ENCODE assay signal across 13 cellular contexts in the genomic region with DNA sequence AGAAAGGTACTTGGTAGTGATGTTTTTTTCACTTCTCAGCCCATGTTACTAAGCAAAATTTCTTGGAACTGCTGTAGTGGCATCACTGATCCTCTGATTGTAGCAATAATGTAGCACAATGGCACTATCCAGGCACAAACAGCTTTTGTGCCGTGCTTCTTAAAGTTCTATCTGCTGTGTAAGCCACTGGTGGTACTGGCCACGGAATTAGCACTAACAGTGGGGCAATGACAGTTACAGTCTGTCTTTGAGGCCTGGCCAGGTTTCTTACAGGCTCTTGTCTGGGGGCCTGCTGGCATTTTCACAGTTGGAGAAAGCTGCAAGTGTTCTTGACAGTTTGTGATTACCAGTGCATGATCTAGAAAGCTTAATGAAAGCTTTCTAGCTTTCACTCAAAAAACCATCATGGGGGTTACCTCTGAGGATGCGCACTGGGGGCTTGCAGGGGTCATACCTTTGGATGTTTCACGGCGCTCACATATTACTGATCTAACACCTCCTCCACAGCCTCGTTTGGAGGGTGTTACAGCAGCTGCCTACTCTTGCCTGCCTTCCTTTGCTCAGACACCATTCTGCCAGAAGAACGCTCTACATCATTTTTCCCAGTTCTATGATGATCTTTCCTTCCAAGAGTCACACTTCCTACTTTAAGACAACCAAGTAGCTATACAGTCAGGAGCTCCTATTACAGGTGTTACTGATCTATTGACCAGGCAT. TPM values are rescaled to one million over a fixed set of nuclear protein-coding genes. Genes with fewer than 3 reads are reported as not detected.
DNase-seq lines count a peak whose midpoint lies in the region; ATAC-seq, FAIRE-seq and TF ChIP-seq lines count a peak whose summit lies in the region.
"Had no signal": no experiment of that assay in that cellular context is flagged by ENCODE, and none has a peak within 500 bp of the region (broad histone marks: within the 10 kb centered on the region; RNA-seq: fewer than 3 reads in every experiment).

No MANE protein-coding gene starts in this region.

- H3K79me1 ChIP-seq in IMR-90 (ENCODE audit: low read depth in 1 of 2, low read length in 2 of 2): no peaks in the 10 kb centered on the region

- peak overlapping the region; percentile 37; the same call in 1 of the 2 replicates for H3K4ac ChIP-seq in IMR-90 (ENCODE audit: low read depth, low read length)

- H3K9me3 Mint-ChIP-seq in activated naive CD4-positive, alpha-beta T cell treated with anti-CD3 and anti-CD28 coated beads, Interleukin-2, amount 50 U/mL, for 72 hours: no peaks in the 10 kb centered on the region
- no peaks in the 10 kb centered on the region for H3K9me3 Mint-ChIP-seq in natural killer cell

- TF ChIP-seq EP300 in sigmoid colon (IDR thresholded peaks at IDR 0.05): no peak

- no peak for TF ChIP-seq RAD21 in IMR-90 (IDR thresholded peaks at IDR 0.05; ENCODE audit: low read length)

- H3K9ac ChIP-seq in IMR-90 (ENCODE audit: low read depth, low read length): no peak overlapping the region

- H3K14ac ChIP-seq in IMR-90 (replicated peaks; ENCODE audit: low read depth, low read length): no peak overlapping the region

- H3K27me3 Mint-ChIP-seq in natural killer cell (ENCODE audit: low read depth in 2 of 2): no peaks in the 10 kb centered on the region

- H3K4me3 Mint-ChIP-seq in natural killer cell: peak overlapping the region; percentile 90

- no peak overlapping the region for H3K56ac ChIP-seq in IMR-90 (ENCODE audit: extremely low read depth, insufficient read depth, low read length)

- dilution Hi-C loops in IMR-90 (cut with HindIII; ENCODE audit: low sequenced_read_pairs, unreplicated experiment): no loop called here

- in situ Hi-C loops in IMR-90 (cut with MboI; ENCODE audit: low sequenced_read_pairs): loop anchor here (5.0 kb wide), 1 partner anchor 205 kb away; no protein-coding TSS in a partner anchor

- FAIRE-seq in HTR-8/SVneo (lab: Jason Lieb, UNC): no peak
- FAIRE-seq: H1 had no signal

- WGBS in IMR-90 (ENCODE audit: extremely low coverage in 2 of 2, insufficient read length in 1 of 2), 2 experiments: 100% methylated on average over 1 of the region's 7 CpGs; no CpG with 5 or more reads in 1 of the 2 experiments
- 75 to 91% methylated on average over 7 of the region's 7 CpGs for WGBS in sigmoid colon, 2 donors

- no peaks in the 10 kb centered on the region for H4K20me1 ChIP-seq in IMR-90 (ENCODE audit: insufficient read depth, low read length)

- TF ChIP-seq POLR2A in IMR-90 (IDR thresholded peaks at IDR 0.05; ENCODE audit: low read depth, low read length): no peak
- no peak for TF ChIP-seq POLR2A in sigmoid colon (IDR thresholded peaks at IDR 0.05)

- H2BK15ac ChIP-seq in IMR-90 (ENCODE audit: low read depth, low read length): no peak overlapping the region; the same call in 2 of the 3 replicates

- peaks cover 31 to 52% of the 10 kb centered on the region in 2 donors for H3K36me3 Mint-ChIP-seq in activated naive CD4-positive, alpha-beta T cell treated with anti-CD3 and anti-CD28 coated beads, Interleukin-2, amount 50 U/mL, for 72 hours
- peaks cover 43% of the 10 kb centered on the region for H3K36me3 Mint-ChIP-seq in natural killer cell

- H2BK120ac ChIP-seq in IMR-90 (ENCODE audit: low read depth, low read length): peak overlapping the region; percentile 12; the same call in 1 of the 2 replicates

- peak; percentile 10 for DNase-seq in CD1c-positive myeloid dendritic cell (ENCODE audit: extremely low spot score)
- DNase-seq in IMR-90: no peak
- DNase-seq in activated naive CD4-positive, alpha-beta T cell treated with anti-CD3 and anti-CD28 coated beads, Interleukin-2, amount 50 U/mL, for 72 hours (ENCODE audit: low spot score in 2 of 2): no peak
- peak; percentile 25 for DNase-seq in natural killer cell
- no peak for DNase-seq in sigmoid colon
- DNase-seq in HTR-8/SVneo (ENCODE audit: insufficient read length, low spot score): no peak
- DNase-seq: body of pancreas, ovary had no signal

- no peak overlapping the region for H2AK9ac ChIP-seq in IMR-90 (replicated peaks; ENCODE audit: low read depth, low read length, poor library complexity)

- no peak overlapping the region for H3K18ac ChIP-seq in IMR-90 (ENCODE audit: low read depth, low read length)

- H4K8ac ChIP-seq in IMR-90 (ENCODE audit: low read depth in 2 of 2, low read length in 2 of 2): no peak overlapping the region; a peak in 1 of 4 replicates

- peak overlapping the region; percentile 20 for H2AK5ac ChIP-seq in IMR-90 (ENCODE audit: low read depth, low read length)

- no TSS peak for BruUV-seq in IMR-90 (replicated peaks; lab: Mats Ljungman, UMichigan)

- ATAC-seq in IMR-90 (ENCODE audit: low read depth) (no peak), natural killer cell (peak; percentile 46 to 54 (median 53)), HG02623 (IDR thresholded peaks at IDR 0.05; ENCODE audit: unreplicated experiment) (no peak), GM21381 (IDR thresholded peaks at IDR 0.05; ENCODE audit: unreplicated experiment) (no peak)
- ATAC-seq in activated naive CD4-positive, alpha-beta T cell treated with anti-CD3 and anti-CD28 coated beads, Interleukin-2, amount 50 U/mL, for 72 hours: peak; percentile 11 to 63
- ATAC-seq: body of pancreas had no signal

- H3K4me2 ChIP-seq in IMR-90 (ENCODE audit: low read depth, low read length): no peak overlapping the region

- CTCF ChIA-PET in IMR-90 (lab: Yijun Ruan, JAX): interaction anchor here (1.1 to 1.6 kb wide), 4 partner anchors 11 to 214 kb away, joined by 3 to 8 read pairs (median 6); no protein-coding TSS in a partner anchor

- H3K9me1 ChIP-seq in IMR-90 (ENCODE audit: insufficient read depth, low read length): peaks cover 4% of the 10 kb centered on the region; the same call in 1 of the 2 replicates

- no peak overlapping the region for H4K5ac ChIP-seq in IMR-90 (ENCODE audit: low read depth, low read length)

- H3K9me3 ChIP-seq in IMR-90 (ENCODE audit: control insufficient read depth, insufficient read depth, low read length): no peaks in the 10 kb centered on the region
- no peaks in the 10 kb centered on the region for H3K9me3 ChIP-seq in sigmoid colon
- H3K9me3 ChIP-seq: body of pancreas, ovary had no signal

- H3K4me3 ChIP-seq in IMR-90 (ENCODE audit: insufficient read depth, low read depth, low read length) (no peak overlapping the region), sigmoid colon (no peak overlapping the region)
- H3K4me3 ChIP-seq: body of pancreas, ovary, SK-N-MC had no signal

- no peak overlapping the region; the same call in 1 of the 2 replicates for H2BK20ac ChIP-seq in IMR-90 (ENCODE audit: low read depth, low read length)

- H3K36me3 ChIP-seq in IMR-90 (ENCODE audit: control insufficient read depth, insufficient read depth, low read length) (peaks cover 25% of the 10 kb centered on the region), sigmoid colon (peaks cover 0 to 18% (median 0%) of the 10 kb centered on the region in 4 donors)
- H3K36me3 ChIP-seq: ovary had no signal

- H3K23ac ChIP-seq in IMR-90 (ENCODE audit: low read depth, low read length): no peak overlapping the region

- TF ChIP-seq CTCF in IMR-90 (conservative IDR thresholded peaks at IDR 0.05; ENCODE audit: low read depth, low read length) (no peak), natural killer cell (IDR thresholded peaks at IDR 0.05) (no peak), sigmoid colon (IDR thresholded peaks at IDR 0.05) (no peak)

- H3K27ac ChIP-seq in IMR-90 (ENCODE audit: insufficient read depth, low read length) (no peak overlapping the region), sigmoid colon (no peak overlapping the region)
- H3K27ac ChIP-seq: body of pancreas, ovary, SK-N-MC had no signal

- POLR2A ChIA-PET in IMR-90 (lab: Charles Lee; ENCODE audit: unreplicated experiment): interaction anchor here (0.5 to 1.1 kb wide), 2 partner anchors 10 to 98 kb away, joined by 3 to 4 read pairs; no protein-coding TSS in a partner anchor

- H3K27me3 ChIP-seq in IMR-90 (ENCODE audit: control insufficient read depth, insufficient read depth, low read length): no peaks in the 10 kb centered on the region
- H3K27me3 ChIP-seq in sigmoid colon: no peaks in the 10 kb centered on the region
- H3K27me3 ChIP-seq: body of pancreas, ovary had no signal

- peaks cover 64 to 74% of the 10 kb centered on the region in 2 donors for H3K4me1 Mint-ChIP-seq in natural killer cell

- peak overlapping the region; percentile 51 to 75 for H3K27ac Mint-ChIP-seq in activated naive CD4-positive, alpha-beta T cell treated with anti-CD3 and anti-CD28 coated beads, Interleukin-2, amount 50 U/mL, for 72 hours
- H3K27ac Mint-ChIP-seq in natural killer cell: peak overlapping the region; percentile 93 to 95

- intact Hi-C loops in IMR-90 (cut with micrococcal nuclease): loop anchor here (1.0 to 10.0 kb wide), 6 partner anchors 54 to 745 kb away; a partner anchor contains a TSS
- intact Hi-C loops in natural killer cell (cut with micrococcal nuclease): loop anchor here (1.0 to 5.0 kb wide), 5 partner anchors 55 to 213 kb away; no protein-coding TSS in a partner anchor
- intact Hi-C loops in sigmoid colon (cut with DNase I): loop anchor here (1.0 kb wide), 1 partner anchor 214 kb away; no protein-coding TSS in a partner anchor

- no peak overlapping the region for H2AFZ ChIP-seq in IMR-90 (replicated peaks; ENCODE audit: low read length, poor library complexity)

- H2BK5ac ChIP-seq in IMR-90 (ENCODE audit: low read depth, low read length, poor library complexity, severe bottlenecking): no peak overlapping the region

- no peaks in the 10 kb centered on the region; the same call in 1 of the 2 replicates for H3K4me1 ChIP-seq in IMR-90 (ENCODE audit: control insufficient read depth, insufficient read depth, low read length)
- H3K4me1 ChIP-seq in sigmoid colon: peaks cover 0 to 11% (median 4%) of the 10 kb centered on the region in 4 donors

- H4K91ac ChIP-seq in IMR-90 (ENCODE audit: insufficient read depth, low read depth, low read length): no peak overlapping the region

TF ChIP-seq in IMR-90, 13 proteins besides CTCF, POLR2A, EP300 and RAD21 (continues in another document):
- no peak for TF ChIP-seq MAFK (IDR thresholded peaks at IDR 0.05; ENCODE audit: low read depth, low read length)
- TF ChIP-seq FOS (IDR thresholded peaks at IDR 0.05; ENCODE audit: low read depth, low read length): no peak
- no peak for TF ChIP-seq BHLHE40 (IDR thresholded peaks at IDR 0.05; ENCODE audit: low read depth, low read length)
- TF ChIP-seq RCOR1 (IDR thresholded peaks at IDR 0.05; ENCODE audit: insufficient replicate concordance, low read length): no peak
- no peak for TF ChIP-seq MXI1 (IDR thresholded peaks at IDR 0.05; ENCODE audit: borderline replicate concordance, low read depth, low read length)
- TF ChIP-seq CEBPB (IDR thresholded peaks at IDR 0.05; ENCODE audit: low read depth, low read length): no peak

RNA-seq across cellular contexts. Expression of a gene that starts 58.4 kb away (rescaled TPM):
- total RNA-seq in IMR-90 (2012; rRNA removed) (not detected in 2 replicates), natural killer cell (1 to 10 TPM in 2 of 3 donors, under 1 TPM in 1; 0.68 to 3.0 (median 1.2) TPM), sigmoid colon (not detected)
- polyA plus RNA-seq in IMR-90 (2012; rRNA removed) (not detected in 2 replicates), sigmoid colon (under 1 TPM in 1 of 3 donors, not detected in 2; 0.10 TPM)
- not detected in 2 replicates for polyA plus RNA-seq in IMR-90 (2012; cell fraction: cytosol; rRNA removed)
- not detected in 2 replicates for polyA plus RNA-seq in IMR-90 (2012; cell fraction: nucleus; rRNA removed; ENCODE audit: low replicate concordance)
- under 1 TPM in 1 of 2 donors, not detected in 1; 0.31 TPM for total RNA-seq in activated naive CD4-positive, alpha-beta T cell treated with anti-CD3 and anti-CD28 coated beads, Interleukin-2, amount 50 U/mL, for 72 hours
- total RNA-seq: body of pancreas, H1, lower leg skin, ovary had no signal
- polyA plus RNA-seq: H1, ovary had no signal

Comparison
In these comparisons a context has a peak if more than half of its experiments do, and no peak if none do; other contexts are left out.
1. DNase-seq: peak in CD1c-positive myeloid dendritic cell (single experiment) and natural killer cell (single experiment); none in IMR-90 (single experiment), activated naive CD4-positive, alpha-beta T cell treated with anti-CD3 and anti-CD28 coated beads, Interleukin-2, amount 50 U/mL, for 72 hours (0 of 2), sigmoid colon (single experiment) and HTR-8/SVneo (single experiment).
2. ATAC-seq: peak in activated naive CD4-positive, alpha-beta T cell treated with anti-CD3 and anti-CD28 coated beads, Interleukin-2, amount 50 U/mL, for 72 hours (2 of 2) and natural killer cell (3 of 3); none in IMR-90 (single experiment), HG02623 (single experiment) and GM21381 (single experiment).